Comparison of ENCODE assay signal across 1 cellular context in the genomic region with DNA sequence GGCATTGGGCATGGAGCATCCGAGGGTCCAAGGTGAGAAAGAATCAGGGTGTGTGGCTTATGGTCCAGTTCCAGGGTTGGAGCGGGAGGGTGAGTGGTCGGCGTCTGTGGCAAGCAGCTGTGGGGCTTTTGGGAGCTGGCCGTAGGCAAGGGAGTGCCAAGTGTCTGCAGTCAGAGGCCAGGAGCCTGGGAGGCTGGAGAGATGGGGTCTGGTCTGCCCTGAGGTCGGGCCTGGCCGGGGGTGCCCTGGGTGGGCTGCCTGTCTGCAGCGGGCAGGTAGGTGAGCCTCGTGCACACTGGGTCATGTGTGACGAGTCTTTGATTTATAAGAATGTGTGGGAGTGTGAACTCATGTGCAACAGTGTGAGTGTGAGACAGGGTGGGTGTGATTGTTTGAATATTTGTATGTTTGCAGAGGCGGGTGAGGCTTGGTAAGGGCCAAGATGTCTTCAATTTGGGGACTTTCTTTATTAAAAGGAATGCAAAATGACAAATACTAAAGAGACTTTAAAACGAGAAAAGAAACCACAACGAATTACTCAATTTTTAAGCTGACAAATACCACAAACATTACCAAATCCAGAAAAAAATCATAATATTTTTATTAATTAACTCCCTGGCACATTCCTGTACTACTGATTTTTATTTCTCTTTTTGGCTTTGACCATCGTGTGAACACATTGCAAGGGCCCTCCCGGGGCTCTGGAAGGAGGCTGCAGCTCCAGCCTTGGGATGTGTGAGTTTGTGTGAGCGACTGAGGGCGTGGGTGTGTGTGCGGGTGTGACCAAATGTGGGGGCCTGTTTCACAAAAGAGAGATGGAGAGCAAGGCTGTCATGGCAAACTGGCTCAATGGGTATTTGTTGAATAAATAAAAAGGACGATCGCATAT.
TF ChIP-seq lines count a peak whose summit lies in the region.

No MANE protein-coding gene starts in this region.

TF ChIP-seq in H1, 55 proteins besides CTCF, POLR2A, EP300 and RAD21:
- TF ChIP-seq CREB1 (IDR thresholded peaks at IDR 0.05) = no peak
- TF ChIP-seq TCF12 (IDR thresholded peaks at IDR 0.05; ENCODE audit: low read depth, low read length) = no peak
- TF ChIP-seq CTBP2 (IDR thresholded peaks at IDR 0.05; ENCODE audit: borderline replicate concordance, insufficient read depth, insufficient read length, low read length) = no peak
- TF ChIP-seq SP2 (IDR thresholded peaks at IDR 0.05; ENCODE audit: low read length) = no peak
- no peak for TF ChIP-seq CHD7 (IDR thresholded peaks at IDR 0.05; ENCODE audit: insufficient replicate concordance, low read length)
- no peak for TF ChIP-seq BCL11A (IDR thresholded peaks at IDR 0.05; ENCODE audit: low read depth in 2 of 2, low read length in 2 of 2)
- TF ChIP-seq MAFK (IDR thresholded peaks at IDR 0.05; ENCODE audit: low read depth, low read length) = no peak
